In the genomic region with DNA sequence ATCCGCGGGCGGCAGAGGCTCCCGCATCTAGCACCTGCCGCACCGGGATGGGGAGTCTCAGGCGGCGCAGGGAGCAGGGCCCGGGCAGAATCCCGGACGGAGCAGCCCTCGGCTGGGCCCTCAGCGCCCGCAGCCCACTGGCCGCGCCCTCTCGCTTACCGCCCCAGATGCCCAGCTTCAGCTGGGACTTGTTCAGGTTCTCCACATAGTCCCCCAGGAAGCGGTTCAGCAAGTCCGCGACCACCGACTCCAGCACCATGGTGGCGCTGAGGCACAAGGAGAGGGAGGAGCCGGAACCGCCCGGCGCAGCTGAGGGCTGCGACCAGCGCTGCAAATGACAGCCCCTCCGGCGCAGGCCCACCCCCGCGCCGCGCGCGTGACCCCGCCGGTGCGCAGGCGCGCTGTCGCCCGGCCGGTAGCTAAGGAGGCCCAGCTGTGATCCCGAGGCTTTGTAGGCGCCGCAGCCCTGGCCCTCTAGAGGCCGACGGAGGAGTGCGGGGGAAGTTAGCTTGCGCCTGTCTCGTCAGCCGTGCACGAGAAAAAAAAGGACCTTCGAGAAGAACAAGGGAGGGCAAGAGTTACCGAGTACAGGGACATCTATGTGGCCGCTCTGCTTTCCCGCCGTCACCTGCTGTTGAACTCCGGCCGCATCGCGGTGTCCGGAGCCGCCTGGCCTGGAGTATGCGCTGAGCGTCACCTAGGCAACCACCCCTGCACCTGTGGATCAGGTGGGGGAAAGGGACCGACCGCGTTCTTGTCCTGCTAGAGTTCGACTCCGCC, we compare ENCODE assay signal across 1 cellular context.
TF ChIP-seq lines count a peak whose summit lies in the region.

VPS13C (minus strand) TSS at position 332 of the 780 bp plus-strand sequence; CDS start at position 259, 73 bp downstream.

TF ChIP-seq in HepG2, 621 proteins besides CTCF, POLR2A, EP300 and RAD21 (continued from another document and continues in another):
- peak; percentile 69; the same call in 1 of the 2 replicates for TF ChIP-seq MLXIP (CRISPR knock-in tag; IDR thresholded peaks at IDR 0.05; ENCODE audit: borderline replicate concordance)
- TF ChIP-seq POLR2AphosphoS2 (IDR thresholded peaks at IDR 0.05; ENCODE audit: low read depth, low read length) = no peak
- TF ChIP-seq NR2F2 (IDR thresholded peaks at IDR 0.05; ENCODE audit: borderline replicate concordance, low read depth) = no peak
- no peak for TF ChIP-seq PAF1 (CRISPR knock-in tag; IDR thresholded peaks at IDR 0.05)
- TF ChIP-seq, protein P1, sequence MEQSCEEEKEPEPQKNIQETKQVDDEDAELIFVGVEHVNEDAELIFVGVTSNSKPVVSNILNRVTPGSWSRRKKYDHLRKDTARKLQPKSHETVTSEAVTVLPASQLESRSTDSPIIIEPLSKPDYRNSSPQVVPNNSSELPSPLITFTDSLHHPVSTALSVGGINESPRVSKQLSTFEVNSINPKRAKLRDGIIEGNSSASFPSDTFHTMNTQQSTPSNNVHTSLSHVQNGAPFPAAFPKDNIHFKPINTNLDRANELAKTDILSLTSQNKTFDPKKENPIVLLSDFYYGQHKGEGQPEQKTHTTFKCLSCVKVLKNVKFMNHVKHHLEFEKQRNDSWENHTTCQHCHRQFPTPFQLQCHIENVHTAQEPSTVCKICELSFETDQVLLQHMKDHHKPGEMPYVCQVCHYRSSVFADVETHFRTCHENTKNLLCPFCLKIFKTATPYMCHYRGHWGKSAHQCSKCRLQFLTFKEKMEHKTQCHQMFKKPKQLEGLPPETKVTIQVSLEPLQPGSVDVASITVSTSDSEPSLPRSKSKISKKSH (CRISPR knock-in tag; IDR thresholded peaks at IDR 0.05; ENCODE audit: borderline replicate concordance) = no peak
- peak; percentile 82; the same call in 1 of the 2 replicates for TF ChIP-seq ZNF224 (CRISPR knock-in tag; IDR thresholded peaks at IDR 0.05)
- TF ChIP-seq NFE2L2 (IDR thresholded peaks at IDR 0.05; ENCODE audit: low read length) = no peak
- no peak; the same call in 1 of the 2 replicates for TF ChIP-seq NRL (CRISPR knock-in tag; IDR thresholded peaks at IDR 0.05; ENCODE audit: borderline replicate concordance)
- no peak for TF ChIP-seq ZFP37 (CRISPR knock-in tag; IDR thresholded peaks at IDR 0.05; ENCODE audit: borderline replicate concordance)
- no peak for TF ChIP-seq FUBP1 (CRISPR knock-in tag; IDR thresholded peaks at IDR 0.05; ENCODE audit: borderline replicate concordance)
- TF ChIP-seq ZNF10 (CRISPR knock-in tag; IDR thresholded peaks at IDR 0.05; ENCODE audit: borderline replicate concordance, low read depth) = no peak
- TF ChIP-seq, protein P2, sequence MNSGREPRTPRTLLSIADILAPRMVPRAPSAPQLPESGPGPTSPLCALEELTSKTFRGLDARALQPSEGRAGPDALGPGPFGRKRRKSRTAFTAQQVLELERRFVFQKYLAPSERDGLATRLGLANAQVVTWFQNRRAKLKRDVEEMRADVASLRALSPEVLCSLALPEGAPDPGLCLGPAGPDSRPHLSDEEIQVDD (CRISPR knock-in tag; IDR thresholded peaks at IDR 0.05; ENCODE audit: borderline replicate concordance) = 0 out of 2 replicates have a peak, but pooled peaks have one; percentile 39
- TF ChIP-seq EZH2 (conservative IDR thresholded peaks at IDR 0.05; ENCODE audit: low read depth, low read length) = no peak
- TF ChIP-seq ZNF773 (CRISPR knock-in tag; IDR thresholded peaks at IDR 0.05; ENCODE audit: borderline replicate concordance) = peak; percentile 73; the same call in 1 of the 2 replicates
- TF ChIP-seq GATA4 (IDR thresholded peaks at IDR 0.05; ENCODE audit: borderline replicate concordance, low read depth) = no peak
- TF ChIP-seq SNAI1 (CRISPR knock-in tag; IDR thresholded peaks at IDR 0.05; ENCODE audit: borderline replicate concordance) = no peak
- 0 out of 2 replicates have a peak, but pooled peaks have one; percentile 52 for TF ChIP-seq ZBTB8A (CRISPR knock-in tag; IDR thresholded peaks at IDR 0.05; ENCODE audit: borderline replicate concordance, low read depth)
- TF ChIP-seq ZNF225 (CRISPR knock-in tag; IDR thresholded peaks at IDR 0.05) = peak; percentile 75
- TF ChIP-seq, protein P3, sequence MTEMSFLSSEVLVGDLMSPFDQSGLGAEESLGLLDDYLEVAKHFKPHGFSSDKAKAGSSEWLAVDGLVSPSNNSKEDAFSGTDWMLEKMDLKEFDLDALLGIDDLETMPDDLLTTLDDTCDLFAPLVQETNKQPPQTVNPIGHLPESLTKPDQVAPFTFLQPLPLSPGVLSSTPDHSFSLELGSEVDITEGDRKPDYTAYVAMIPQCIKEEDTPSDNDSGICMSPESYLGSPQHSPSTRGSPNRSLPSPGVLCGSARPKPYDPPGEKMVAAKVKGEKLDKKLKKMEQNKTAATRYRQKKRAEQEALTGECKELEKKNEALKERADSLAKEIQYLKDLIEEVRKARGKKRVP (CRISPR knock-in tag; IDR thresholded peaks at IDR 0.05) = no peak
- no peak for TF ChIP-seq ZBTB34 (CRISPR knock-in tag; IDR thresholded peaks at IDR 0.05)
- peak; percentile 77; the same call in 1 of the 2 replicates for TF ChIP-seq IRF2 (CRISPR knock-in tag; IDR thresholded peaks at IDR 0.05)
- TF ChIP-seq, protein P4, sequence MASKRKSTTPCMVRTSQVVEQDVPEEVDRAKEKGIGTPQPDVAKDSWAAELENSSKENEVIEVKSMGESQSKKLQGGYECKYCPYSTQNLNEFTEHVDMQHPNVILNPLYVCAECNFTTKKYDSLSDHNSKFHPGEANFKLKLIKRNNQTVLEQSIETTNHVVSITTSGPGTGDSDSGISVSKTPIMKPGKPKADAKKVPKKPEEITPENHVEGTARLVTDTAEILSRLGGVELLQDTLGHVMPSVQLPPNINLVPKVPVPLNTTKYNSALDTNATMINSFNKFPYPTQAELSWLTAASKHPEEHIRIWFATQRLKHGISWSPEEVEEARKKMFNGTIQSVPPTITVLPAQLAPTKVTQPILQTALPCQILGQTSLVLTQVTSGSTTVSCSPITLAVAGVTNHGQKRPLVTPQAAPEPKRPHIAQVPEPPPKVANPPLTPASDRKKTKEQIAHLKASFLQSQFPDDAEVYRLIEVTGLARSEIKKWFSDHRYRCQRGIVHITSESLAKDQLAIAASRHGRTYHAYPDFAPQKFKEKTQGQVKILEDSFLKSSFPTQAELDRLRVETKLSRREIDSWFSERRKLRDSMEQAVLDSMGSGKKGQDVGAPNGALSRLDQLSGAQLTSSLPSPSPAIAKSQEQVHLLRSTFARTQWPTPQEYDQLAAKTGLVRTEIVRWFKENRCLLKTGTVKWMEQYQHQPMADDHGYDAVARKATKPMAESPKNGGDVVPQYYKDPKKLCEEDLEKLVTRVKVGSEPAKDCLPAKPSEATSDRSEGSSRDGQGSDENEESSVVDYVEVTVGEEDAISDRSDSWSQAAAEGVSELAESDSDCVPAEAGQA (IDR thresholded peaks at IDR 0.05; ENCODE audit: low read depth) = no peak; the same call in 1 of the 2 replicates
- TF ChIP-seq, protein P4 (CRISPR knock-in tag; IDR thresholded peaks at IDR 0.05; ENCODE audit: borderline replicate concordance) = peak; percentile 83; the same call in 1 of the 2 replicates
- TF ChIP-seq ZFP82 (CRISPR knock-in tag; IDR thresholded peaks at IDR 0.05; ENCODE audit: borderline replicate concordance) = no peak
- TF ChIP-seq ZNF292 (CRISPR knock-in tag; IDR thresholded peaks at IDR 0.05; ENCODE audit: borderline replicate concordance, low read depth) = peak; percentile 13; the same call in 1 of the 2 replicates
- TF ChIP-seq, protein P5, sequence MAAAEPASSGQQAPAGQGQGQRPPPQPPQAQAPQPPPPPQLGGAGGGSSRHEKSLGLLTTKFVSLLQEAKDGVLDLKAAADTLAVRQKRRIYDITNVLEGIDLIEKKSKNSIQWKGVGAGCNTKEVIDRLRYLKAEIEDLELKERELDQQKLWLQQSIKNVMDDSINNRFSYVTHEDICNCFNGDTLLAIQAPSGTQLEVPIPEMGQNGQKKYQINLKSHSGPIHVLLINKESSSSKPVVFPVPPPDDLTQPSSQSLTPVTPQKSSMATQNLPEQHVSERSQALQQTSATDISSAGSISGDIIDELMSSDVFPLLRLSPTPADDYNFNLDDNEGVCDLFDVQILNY (CRISPR knock-in tag; conservative IDR thresholded peaks at IDR 0.05) = 0 out of 2 replicates have a peak, but pooled peaks have one; percentile 21
- TF ChIP-seq WIZ (CRISPR knock-in tag; IDR thresholded peaks at IDR 0.05) = no peak; the same call in 1 of the 2 replicates
- peak; percentile 87 for TF ChIP-seq ZNF7 (CRISPR knock-in tag; IDR thresholded peaks at IDR 0.05)
- no peak for TF ChIP-seq CREM (IDR thresholded peaks at IDR 0.05)
- TF ChIP-seq CREM (CRISPR knock-in tag; IDR thresholded peaks at IDR 0.05) = no peak
- TF ChIP-seq, protein P6, sequence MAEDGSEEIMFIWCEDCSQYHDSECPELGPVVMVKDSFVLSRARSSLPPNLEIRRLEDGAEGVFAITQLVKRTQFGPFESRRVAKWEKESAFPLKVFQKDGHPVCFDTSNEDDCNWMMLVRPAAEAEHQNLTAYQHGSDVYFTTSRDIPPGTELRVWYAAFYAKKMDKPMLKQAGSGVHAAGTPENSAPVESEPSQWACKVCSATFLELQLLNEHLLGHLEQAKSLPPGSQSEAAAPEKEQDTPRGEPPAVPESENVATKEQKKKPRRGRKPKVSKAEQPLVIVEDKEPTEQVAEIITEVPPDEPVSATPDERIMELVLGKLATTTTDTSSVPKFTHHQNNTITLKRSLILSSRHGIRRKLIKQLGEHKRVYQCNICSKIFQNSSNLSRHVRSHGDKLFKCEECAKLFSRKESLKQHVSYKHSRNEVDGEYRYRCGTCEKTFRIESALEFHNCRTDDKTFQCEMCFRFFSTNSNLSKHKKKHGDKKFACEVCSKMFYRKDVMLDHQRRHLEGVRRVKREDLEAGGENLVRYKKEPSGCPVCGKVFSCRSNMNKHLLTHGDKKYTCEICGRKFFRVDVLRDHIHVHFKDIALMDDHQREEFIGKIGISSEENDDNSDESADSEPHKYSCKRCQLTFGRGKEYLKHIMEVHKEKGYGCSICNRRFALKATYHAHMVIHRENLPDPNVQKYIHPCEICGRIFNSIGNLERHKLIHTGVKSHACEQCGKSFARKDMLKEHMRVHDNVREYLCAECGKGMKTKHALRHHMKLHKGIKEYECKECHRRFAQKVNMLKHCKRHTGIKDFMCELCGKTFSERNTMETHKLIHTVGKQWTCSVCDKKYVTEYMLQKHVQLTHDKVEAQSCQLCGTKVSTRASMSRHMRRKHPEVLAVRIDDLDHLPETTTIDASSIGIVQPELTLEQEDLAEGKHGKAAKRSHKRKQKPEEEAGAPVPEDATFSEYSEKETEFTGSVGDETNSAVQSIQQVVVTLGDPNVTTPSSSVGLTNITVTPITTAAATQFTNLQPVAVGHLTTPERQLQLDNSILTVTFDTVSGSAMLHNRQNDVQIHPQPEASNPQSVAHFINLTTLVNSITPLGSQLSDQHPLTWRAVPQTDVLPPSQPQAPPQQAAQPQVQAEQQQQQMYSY (CRISPR knock-in tag; IDR thresholded peaks at IDR 0.05) = peak; percentile 78
- no peak for TF ChIP-seq ZNF207 (IDR thresholded peaks at IDR 0.05; ENCODE audit: borderline replicate concordance)
